In the genomic region with DNA sequence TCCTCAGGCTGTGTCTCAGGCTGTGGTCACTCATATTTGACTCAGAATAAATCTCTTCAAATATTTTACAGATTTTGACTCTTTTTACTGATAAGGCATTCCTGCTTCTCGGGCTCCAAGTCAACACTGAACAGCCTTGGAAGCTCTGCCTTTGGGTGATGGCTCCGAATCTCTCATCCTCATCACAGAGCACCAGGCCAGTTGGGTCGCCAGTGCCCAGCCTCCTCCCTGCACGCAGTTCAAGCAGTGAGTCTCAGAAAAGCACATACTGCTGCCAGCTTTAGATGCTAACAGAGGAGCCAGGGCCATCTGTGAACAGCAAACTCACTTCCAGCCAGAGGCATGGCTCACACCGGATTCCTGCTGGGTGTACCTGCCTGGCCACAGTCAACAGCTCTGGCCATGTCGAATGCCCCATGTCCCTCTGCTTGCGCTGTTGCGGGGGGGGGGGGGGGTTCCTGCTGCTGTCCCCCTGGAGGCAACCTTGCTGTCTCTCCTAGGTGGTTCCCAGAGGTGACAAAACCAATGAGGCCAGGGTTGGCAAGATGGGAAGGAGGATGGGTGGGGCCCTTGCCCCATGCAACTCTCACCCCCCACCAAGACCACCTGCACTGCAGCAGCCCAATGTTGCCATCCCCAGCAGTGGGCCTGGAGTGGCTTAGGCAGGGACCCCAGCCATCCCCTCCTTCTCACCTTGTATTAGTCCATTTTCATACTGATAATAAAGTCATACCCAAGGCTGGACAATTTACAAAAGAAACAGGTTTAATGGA, we compare ENCODE assay signal across 27 cellular contexts.
"Had no signal": no experiment of that assay in that cellular context is flagged by ENCODE, and none has a peak within 500 bp of the region (broad histone marks: within the 10 kb centered on the region; RNA-seq: fewer than 3 reads in every experiment).

No MANE protein-coding gene starts in this region.

- H3K4me2 ChIP-seq: KMS-11, SK-N-SH had no signal

- ATAC-seq: activated CD4-positive, alpha-beta T cell treated with anti-CD3 and anti-CD28 coated beads for 36 hours; activated CD8-positive, alpha-beta T cell treated with anti-CD3 and anti-CD28 coated beads, Interleukin-2, amount 10 ng/mL, durations not matched to agents 7 days and 5 days; activated T-cell treated with anti-CD3 and anti-CD28 coated beads, Interleukin-2, amount 50 U/mL, for 72 hours; Panc1 had no signal

- H3K36me3 ChIP-seq: brain microvascular endothelial cell, cardiac muscle cell, SJCRH30, WERI-Rb-1 had no signal

- H3K9me2 ChIP-seq: SK-N-SH had no signal

- H3K9ac ChIP-seq: KMS-11, SK-N-SH had no signal

- H3K27ac ChIP-seq: brain microvascular endothelial cell, cardiac muscle cell, KMS-11, SJCRH30, WERI-Rb-1 had no signal

- H3K4me1 Mint-ChIP-seq: activated naive CD4-positive, alpha-beta T cell treated with anti-CD3 and anti-CD28 coated beads, Interleukin-2, amount 10 ng/mL, durations not matched to agents 7 days and 5 days had no signal

- H3K27me3 ChIP-seq: brain microvascular endothelial cell, cardiac muscle cell, SJCRH30 had no signal

- H3K9me3 ChIP-seq: SK-N-SH had no signal

- H3K4me1 ChIP-seq: SJCRH30 had no signal

- H3K4me3 ChIP-seq: cardiac muscle cell, SJCRH30 had no signal

- H3K27me3 Mint-ChIP-seq: activated naive CD8-positive, alpha-beta T cell treated with anti-CD3 and anti-CD28 coated beads for 36 hours had no signal

- H3K36me3 Mint-ChIP-seq: activated naive CD4-positive, alpha-beta T cell treated with anti-CD3 and anti-CD28 coated beads, Interleukin-2, amount 10 ng/mL, durations not matched to agents 7 days and 5 days had no signal

- H3K4me3 Mint-ChIP-seq: activated CD4-positive, alpha-beta T cell treated with anti-CD3 and anti-CD28 coated beads for 36 hours; activated CD8-positive, alpha-beta T cell treated with anti-CD3 and anti-CD28 coated beads, Interleukin-2, amount 10 ng/mL, durations not matched to agents 7 days and 5 days; activated naive CD4-positive, alpha-beta T cell treated with anti-CD3 and anti-CD28 coated beads, Interleukin-2, amount 10 ng/mL, durations not matched to agents 7 days and 5 days; activated naive CD8-positive, alpha-beta T cell treated with anti-CD3 and anti-CD28 coated beads for 36 hours; activated T-cell treated with anti-CD3 and anti-CD28 coated beads, Interleukin-2, amount 50 U/mL, for 72 hours had no signal

- H3K27ac Mint-ChIP-seq: activated CD4-positive, alpha-beta T cell treated with anti-CD3 and anti-CD28 coated beads for 36 hours; activated CD8-positive, alpha-beta T cell treated with anti-CD3 and anti-CD28 coated beads, Interleukin-2, amount 10 ng/mL, durations not matched to agents 7 days and 5 days; activated naive CD4-positive, alpha-beta T cell treated with anti-CD3 and anti-CD28 coated beads, Interleukin-2, amount 10 ng/mL, durations not matched to agents 7 days and 5 days; activated naive CD8-positive, alpha-beta T cell treated with anti-CD3 and anti-CD28 coated beads for 36 hours; activated T-cell treated with anti-CD3 and anti-CD28 coated beads, Interleukin-2, amount 50 U/mL, for 72 hours; activated T-helper 2 cell treated with anti-CD3 and anti-CD28 coated beads, Interferon-gamma antibody, Interleukin-2, Interleukin-4, amounts not matched to agents 10 μg/mL and 5 μg/mL and 100 μg/mL, durations not matched to agents 14 hours and 24 hours and 36 hours had no signal

- DNase-seq: activated CD4-positive, alpha-beta T cell treated with anti-CD3 and anti-CD28 coated beads for 36 hours; activated CD4-positive, alpha-beta T cell treated with anti-CD3 and anti-CD28 coated beads, Interleukin-2, amount 50 U/mL, for 1 hour; activated CD8-positive, alpha-beta T cell treated with anti-CD3 and anti-CD28 coated beads, Interleukin-2, amount 10 ng/mL, durations not matched to agents 7 days and 5 days; activated gamma-delta T cell treated with Interleukin-2 at 50 U/mL for 16 hours; activated naive CD4-positive, alpha-beta T cell treated with anti-CD3 and anti-CD28 coated beads, Interleukin-2, amount 10 ng/mL, durations not matched to agents 7 days and 5 days; activated naive CD8-positive, alpha-beta T cell treated with anti-CD3 and anti-CD28 coated beads for 36 hours; activated T-cell treated with anti-CD3 and anti-CD28 coated beads, Interleukin-2, amount 50 U/mL, for 72 hours; brain microvascular endothelial cell; NCI-H1092; NCI-H1417; NCI-H2029; NCI-H2107; NCI-H345; NCI-H510A; NCI-H526 treated with DMSO at 0.1 percent for 48 hours; NK-92 treated with Interleukin-12 subunit alpha and Interleukin-12 subunit beta, amount 100 ng/mL, for 24 hours; OCI-M1; Right ventricle myocardium superior; RPMI8226; SJCRH30; SK-N-SH; T-helper 1 cell; WERI-Rb-1 had no signal
